In the genomic region with DNA sequence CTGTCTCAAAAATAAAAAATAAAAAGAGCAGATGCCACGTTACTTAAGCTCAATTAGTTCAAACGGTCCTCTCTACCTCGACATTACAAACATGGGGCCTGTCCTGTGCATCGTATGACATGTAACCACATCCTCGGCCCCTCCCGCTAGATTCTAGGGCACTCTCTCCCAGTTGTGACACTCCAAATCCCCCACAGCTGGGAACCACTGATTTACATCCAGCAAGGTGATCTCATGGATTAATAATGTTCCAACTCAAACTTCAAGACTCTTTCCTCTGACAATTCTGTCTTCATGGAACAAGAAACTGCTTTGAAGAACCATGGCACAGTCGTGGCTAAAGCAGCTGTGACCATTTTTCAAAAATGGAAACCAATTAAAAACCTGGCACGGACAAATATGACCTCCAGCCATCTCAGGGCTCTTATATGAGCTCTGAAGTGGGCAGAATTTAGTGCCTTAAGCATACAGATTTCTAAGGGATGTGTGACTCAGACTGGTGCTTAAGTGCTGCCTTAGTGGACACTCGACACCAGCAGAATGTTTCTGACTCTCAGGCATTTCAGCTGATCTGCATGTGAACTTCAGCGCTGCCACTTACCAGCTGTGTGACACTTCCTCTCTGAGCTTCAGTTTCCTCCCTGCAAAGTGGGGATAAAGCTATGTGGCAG, we compare ENCODE assay signal across 9 cellular contexts. TPM values are rescaled to one million over a fixed set of nuclear protein-coding genes. Genes with fewer than 3 reads are reported as not detected.
DNase-seq lines count a peak whose midpoint lies in the region; ATAC-seq, FAIRE-seq and TF ChIP-seq lines count a peak whose summit lies in the region.
"Had no signal": no experiment of that assay in that cellular context is flagged by ENCODE, and none has a peak within 500 bp of the region (broad histone marks: within the 10 kb centered on the region; RNA-seq: fewer than 3 reads in every experiment).

No MANE protein-coding gene starts in this region.

- H3K27ac Mint-ChIP-seq in astrocyte (ENCODE audit: unreplicated experiment): peak overlapping the region; percentile 79
- H3K27ac Mint-ChIP-seq in naive thymus-derived CD4-positive, alpha-beta T cell: no peak overlapping the region

- ATAC-seq in naive thymus-derived CD4-positive, alpha-beta T cell: peak; percentile 50

- no peak for TF ChIP-seq CTCF in astrocyte (IDR thresholded peaks at IDR 0.05; ENCODE audit: insufficient read depth, low read depth, low read length)

- no peaks in the 10 kb centered on the region for H3K9me3 ChIP-seq in astrocyte (ENCODE audit: insufficient read depth, low read depth, low read length)
- no peaks in the 10 kb centered on the region for H3K9me3 ChIP-seq in naive thymus-derived CD4-positive, alpha-beta T cell (ENCODE audit: control insufficient read depth in 2 of 3, low read length in 3 of 3)

- H2AFZ ChIP-seq in astrocyte (ENCODE audit: low read depth, low read length): peak overlapping the region; percentile 33

- CTCF ChIA-PET in naive thymus-derived CD4-positive, alpha-beta T cell (lab: Charles Lee): no interaction called here

- intact Hi-C loops in naive thymus-derived CD4-positive, alpha-beta T cell (cut with micrococcal nuclease): no loop called here

- no peaks in the 10 kb centered on the region for H3K36me3 Mint-ChIP-seq in astrocyte (ENCODE audit: low read depth, unreplicated experiment)
- no peaks in the 10 kb centered on the region for H3K36me3 Mint-ChIP-seq in naive thymus-derived CD4-positive, alpha-beta T cell

- H3K9ac ChIP-seq in astrocyte (ENCODE audit: low read length): peak overlapping the region; percentile 56

- FAIRE-seq in astrocyte (lab: Jason Lieb, UNC): peak; percentile 56

- peaks cover 29% of the 10 kb centered on the region for H3K4me1 ChIP-seq in astrocyte (ENCODE audit: insufficient read depth, low read length)
- H3K4me1 ChIP-seq in naive thymus-derived CD4-positive, alpha-beta T cell (ENCODE audit: control insufficient read depth in 2 of 2, insufficient read depth in 2 of 2, low read length in 2 of 2): no peaks in the 10 kb centered on the region

- TF ChIP-seq POLR2A in erythroblast (IDR thresholded peaks at IDR 0.05; ENCODE audit: low read length): no peak

- no peak overlapping the region for H3K4me3 Mint-ChIP-seq in astrocyte (ENCODE audit: unreplicated experiment)
- H3K4me3 Mint-ChIP-seq in naive thymus-derived CD4-positive, alpha-beta T cell: no peak overlapping the region

- peak overlapping the region; percentile 61 for H3K4me2 ChIP-seq in astrocyte (ENCODE audit: low read length)

- H3K4me3 ChIP-seq in astrocyte (ENCODE audit: insufficient read depth, low read depth, low read length) (no peak overlapping the region), H7 (ENCODE audit: insufficient read depth, low read depth, low read length) (no peak overlapping the region)
- H3K4me3 ChIP-seq in naive thymus-derived CD4-positive, alpha-beta T cell (ENCODE audit: low read length): no peak overlapping the region

- H4K20me1 ChIP-seq in astrocyte (ENCODE audit: insufficient read depth, low read length): no peaks in the 10 kb centered on the region

- H3K79me2 ChIP-seq in astrocyte (ENCODE audit: insufficient read depth, low read length): no peaks in the 10 kb centered on the region

- peaks cover 26% of the 10 kb centered on the region for H3K4me1 Mint-ChIP-seq in astrocyte (ENCODE audit: low read depth, unreplicated experiment)
- no peaks in the 10 kb centered on the region for H3K4me1 Mint-ChIP-seq in naive thymus-derived CD4-positive, alpha-beta T cell

- POLR2A ChIA-PET in naive thymus-derived CD4-positive, alpha-beta T cell (lab: Charles Lee): no interaction called here

- H3K36me3 ChIP-seq in astrocyte (ENCODE audit: insufficient read depth, low read length) (no peaks in the 10 kb centered on the region), H7 (replicated peaks; ENCODE audit: control insufficient read depth, insufficient read depth, low read length) (no peaks in the 10 kb centered on the region)
- no peaks in the 10 kb centered on the region for H3K36me3 ChIP-seq in naive thymus-derived CD4-positive, alpha-beta T cell (ENCODE audit: control insufficient read depth in 2 of 3, insufficient read depth in 3 of 3, low read length in 3 of 3)

- DNase-seq in EL (peak; percentile 89), NCI-H187 (lab: John Stamatoyannopoulos, UW) (peak; percentile 93 to 96), astrocyte (ENCODE audit: low read depth) (peak; percentile 92), H7 (no peak), D341Med (ENCODE audit: low spot score) (no peak), erythroblast (lab: John Stamatoyannopoulos, UW) (no peak)
- DNase-seq in naive thymus-derived CD4-positive, alpha-beta T cell: no peak
- DNase-seq in stimulated activated CD4-positive, alpha-beta T cell treated with anti-CD3 and anti-CD28 coated beads, Interleukin-1b, Interleukin-23, amount 100 ng/mL, for 48 hours: no peak
- DNase-seq: T-helper 1 cell had no signal

- H3K27ac ChIP-seq in astrocyte (ENCODE audit: low read depth, low read length): peak overlapping the region; percentile 79
- H3K27ac ChIP-seq in naive thymus-derived CD4-positive, alpha-beta T cell (ENCODE audit: low read depth, low read length): no peak overlapping the region

- no peaks in the 10 kb centered on the region for H3K27me3 ChIP-seq in astrocyte (ENCODE audit: insufficient read depth, low read length)
- peaks cover 0 to 4% of the 10 kb centered on the region in 2 donors for H3K27me3 ChIP-seq in naive thymus-derived CD4-positive, alpha-beta T cell (ENCODE audit: control insufficient read depth in 2 of 2, insufficient read depth in 2 of 2, low read length in 2 of 2)
- H3K27me3 ChIP-seq in H7 (ENCODE audit: control insufficient read depth, insufficient read depth, low read length): no peaks in the 10 kb centered on the region

- H3K27me3 Mint-ChIP-seq in astrocyte (ENCODE audit: low read depth, unreplicated experiment): no peaks in the 10 kb centered on the region
- peaks cover 8 to 22% (median 15%) of the 10 kb centered on the region in 5 donors for H3K27me3 Mint-ChIP-seq in naive thymus-derived CD4-positive, alpha-beta T cell

- no peaks in the 10 kb centered on the region for H3K9me3 Mint-ChIP-seq in astrocyte (ENCODE audit: unreplicated experiment)
- peaks cover 0 to 3% (median 0%) of the 10 kb centered on the region in 11 donors for H3K9me3 Mint-ChIP-seq in naive thymus-derived CD4-positive, alpha-beta T cell

RNA-seq across cellular contexts. Expression of gene ASAP2, which starts 31.7 kb away (rescaled TPM):
- total RNA-seq in astrocyte: 47.2 and 62.6 TPM in 2 replicates
- 1 to 10 TPM in 1 of 5 experiments, under 1 TPM in 2, not detected in 2; 0.10 to 1.2 (median 0.45) TPM for total RNA-seq in naive thymus-derived CD4-positive, alpha-beta T cell
- not detected for polyA plus RNA-seq in naive thymus-derived CD4-positive, alpha-beta T cell
- total RNA-seq in H7 (2014; rRNA removed; shearing (Covaris generic)): 5.2 TPM in 2 replicates

Comparison
In these comparisons a context has a peak if more than half of its experiments do, and no peak if none do; other contexts are left out.
1. DNase-seq: peak in EL (single experiment), NCI-H187 (2 of 2) and astrocyte (single experiment); none in naive thymus-derived CD4-positive, alpha-beta T cell (0 of 9), H7 (single experiment), D341Med (single experiment), erythroblast (0 of 2) and stimulated activated CD4-positive, alpha-beta T cell treated with anti-CD3 and anti-CD28 coated beads, Interleukin-1b, Interleukin-23, amount 100 ng/mL, for 48 hours (single experiment).